Comparison of ENCODE assay signal across 24 cellular contexts in the genomic region with DNA sequence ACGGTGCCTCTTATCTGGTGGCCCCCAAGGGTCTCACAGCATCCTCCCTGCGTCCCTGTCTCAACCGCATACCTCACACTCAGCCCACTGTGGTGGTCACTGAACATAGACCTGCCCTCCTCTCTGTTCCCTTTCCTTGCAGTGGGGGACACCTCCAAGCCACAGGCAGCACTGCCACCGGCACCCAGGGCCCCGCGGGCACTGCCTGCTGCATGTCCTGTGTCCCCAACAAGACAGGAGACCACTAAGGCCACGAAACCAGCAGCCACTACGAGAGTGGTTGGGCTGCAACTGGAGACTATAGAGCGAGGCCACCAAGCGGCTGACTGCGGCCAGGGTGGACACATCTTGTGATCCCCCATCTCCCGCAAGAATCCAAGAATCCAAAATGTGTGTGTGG.
"Had no signal": no experiment of that assay in that cellular context is flagged by ENCODE, and none has a peak within 500 bp of the region (broad histone marks: within the 10 kb centered on the region; RNA-seq: fewer than 3 reads in every experiment).

No MANE protein-coding gene starts in this region.

- H3K27me3 Mint-ChIP-seq: activated B cell treated with CpG ODN at 0.5 μM for 24 hours; activated CD8-positive, alpha-beta T cell treated with anti-CD3 and anti-CD28 coated beads for 36 hours; activated naive CD8-positive, alpha-beta T cell treated with anti-CD3 and anti-CD28 coated beads, Interleukin-2, amount 50 U/mL, for 24 hours; central memory CD8-positive, alpha-beta T cell had no signal

- H3K27me3 ChIP-seq: colonic mucosa, gastroesophageal sphincter, heart right ventricle, left lung, tibial artery had no signal

- ATAC-seq: activated CD8-positive, alpha-beta T cell treated with anti-CD3 and anti-CD28 coated beads for 36 hours; activated naive CD8-positive, alpha-beta T cell treated with anti-CD3 and anti-CD28 coated beads, Interleukin-2, amount 50 U/mL, for 24 hours; esophagus mucosa; gastroesophageal sphincter; left lung had no signal

- H2AFZ ChIP-seq: parathyroid adenoma had no signal

- H3K27ac ChIP-seq: colonic mucosa, gastroesophageal sphincter, heart right ventricle, left lung, parathyroid adenoma, tibial artery had no signal

- H3K9me3 Mint-ChIP-seq: activated B cell treated with CpG ODN at 0.5 μM for 24 hours; activated CD8-positive, alpha-beta T cell treated with anti-CD3 and anti-CD28 coated beads for 36 hours; activated naive CD4-positive, alpha-beta T cell treated with anti-CD3 and anti-CD28 coated beads for 36 hours; activated naive CD8-positive, alpha-beta T cell treated with anti-CD3 and anti-CD28 coated beads, Interleukin-2, amount 50 U/mL, for 24 hours; activated T-helper 2 cell treated with anti-CD3 and anti-CD28 coated beads, Interferon-gamma antibody, Interleukin-2, Interleukin-4, amounts not matched to agents 10 μg/mL and 5 μg/mL and 100 μg/mL, durations not matched to agents 14 hours and 24 hours and 36 hours; central memory CD8-positive, alpha-beta T cell; T-helper 2 cell treated with Interferon-gamma antibody and Interleukin-4, amounts not matched to agents 5 μg/mL and 100 μg/mL, for 36 hours had no signal

- H3K4me1 Mint-ChIP-seq: activated B cell treated with CpG ODN at 0.5 μM for 24 hours; activated naive CD8-positive, alpha-beta T cell treated with anti-CD3 and anti-CD28 coated beads, Interleukin-2, amount 50 U/mL, for 24 hours; central memory CD8-positive, alpha-beta T cell had no signal

- DNase-seq: activated B cell treated with CpG ODN at 0.5 μM for 24 hours; activated CD4-positive, alpha-beta T cell treated with anti-CD3 and anti-CD28 coated beads for 48 hours; activated CD8-positive, alpha-beta T cell treated with anti-CD3 and anti-CD28 coated beads for 36 hours; activated naive CD4-positive, alpha-beta T cell treated with anti-CD3 and anti-CD28 coated beads for 36 hours; activated naive CD8-positive, alpha-beta T cell treated with anti-CD3 and anti-CD28 coated beads, Interleukin-2, amount 50 U/mL, for 24 hours; activated T-cell treated with anti-CD3 and anti-CD28 coated beads, Interleukin-2, amount 50 U/mL, for 1 hour; anterior cingulate cortex; colonic mucosa; heart right ventricle; retina; stimulated activated CD4-positive, alpha-beta T cell treated with anti-CD3 and anti-CD28 coated beads, Interleukin-12 subunit alpha, Interleukin-12 subunit beta, amount 100 ng/mL, for 4 hours; stimulated activated CD4-positive, alpha-beta T cell treated with anti-CD3 and anti-CD28 coated beads, Interleukin-1b, Interleukin-23, amount 100 ng/mL, for 48 hours; stimulated activated CD8-positive, alpha-beta memory T cell treated with anti-CD3 and anti-CD28 coated beads, Interleukin-4, amount 100 ng/mL, for 48 hours; stimulated activated naive CD4-positive, alpha-beta T cell treated with Interleukin-2 at 50 U/mL for 16 hours; tibial artery had no signal

- H3K4me3 ChIP-seq: colonic mucosa, gastroesophageal sphincter, heart right ventricle, left lung, tibial artery had no signal

- H3K4me3 Mint-ChIP-seq: activated B cell treated with CpG ODN at 0.5 μM for 24 hours; activated CD8-positive, alpha-beta T cell treated with anti-CD3 and anti-CD28 coated beads for 36 hours; activated naive CD4-positive, alpha-beta T cell treated with anti-CD3 and anti-CD28 coated beads for 36 hours; activated naive CD8-positive, alpha-beta T cell treated with anti-CD3 and anti-CD28 coated beads, Interleukin-2, amount 50 U/mL, for 24 hours; central memory CD8-positive, alpha-beta T cell; T-helper 2 cell treated with Interferon-gamma antibody and Interleukin-4, amounts not matched to agents 5 μg/mL and 100 μg/mL, for 36 hours had no signal

- H3K9ac ChIP-seq: parathyroid adenoma had no signal

- H3K9me3 ChIP-seq: colonic mucosa, gastroesophageal sphincter, heart right ventricle, left lung had no signal

- H3K4me1 ChIP-seq: colonic mucosa, parathyroid adenoma had no signal

- H3K79me2 ChIP-seq: parathyroid adenoma had no signal

- H3K27ac Mint-ChIP-seq: activated B cell treated with CpG ODN at 0.5 μM for 24 hours; activated CD8-positive, alpha-beta T cell treated with anti-CD3 and anti-CD28 coated beads for 36 hours; activated naive CD4-positive, alpha-beta T cell treated with anti-CD3 and anti-CD28 coated beads for 36 hours; activated naive CD8-positive, alpha-beta T cell treated with anti-CD3 and anti-CD28 coated beads, Interleukin-2, amount 50 U/mL, for 24 hours; activated T-helper 2 cell treated with anti-CD3 and anti-CD28 coated beads, Interferon-gamma antibody, Interleukin-2, Interleukin-4, amounts not matched to agents 10 μg/mL and 5 μg/mL and 100 μg/mL, durations not matched to agents 14 hours and 24 hours and 36 hours; T-helper 2 cell treated with Interferon-gamma antibody and Interleukin-4, amounts not matched to agents 5 μg/mL and 100 μg/mL, for 36 hours had no signal

- FAIRE-seq: TTC549, urothelium cell line had no signal
